27 cellular contexts compared by ENCODE assay signal in the genomic region with DNA sequence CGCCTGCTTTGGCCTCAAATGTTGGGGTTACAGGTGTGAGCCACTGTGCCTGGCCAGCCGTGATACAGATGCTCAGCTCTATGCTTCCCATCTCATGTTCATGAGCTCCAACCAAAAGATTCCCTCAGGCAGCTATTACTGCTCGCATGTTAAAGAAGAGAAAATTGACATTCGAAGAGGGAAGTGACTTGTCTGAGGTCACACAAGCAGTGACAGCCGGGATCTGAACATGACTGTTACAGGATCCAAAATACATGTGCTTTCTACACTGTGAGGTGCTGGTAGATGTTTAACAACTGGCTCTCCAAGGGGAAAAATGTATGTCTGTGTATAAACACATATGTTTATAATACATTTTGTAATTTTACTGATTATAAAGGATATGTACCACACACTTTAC. TPM values are rescaled to one million over a fixed set of nuclear protein-coding genes. Genes with fewer than 3 reads are reported as not detected.
"Had no signal": no experiment of that assay in that cellular context is flagged by ENCODE, and none has a peak within 500 bp of the region (broad histone marks: within the 10 kb centered on the region; RNA-seq: fewer than 3 reads in every experiment).

No MANE protein-coding gene starts in this region.

- H3K4me3 Mint-ChIP-seq: activated CD4-positive, alpha-beta memory T cell treated with anti-CD3 and anti-CD28 coated beads for 36 hours; naive thymus-derived CD4-positive, alpha-beta T cell; neural crest cell had no signal

- H3K27ac Mint-ChIP-seq: activated CD4-positive, alpha-beta memory T cell treated with anti-CD3 and anti-CD28 coated beads for 36 hours; activated naive CD4-positive, alpha-beta T cell treated with anti-CD3 and anti-CD28 coated beads, Interleukin-2, amount 50 U/mL, for 72 hours; naive thymus-derived CD4-positive, alpha-beta T cell; progenitor cell of endocrine pancreas had no signal

- H3K36me3 ChIP-seq: ascending aorta, brain microvascular endothelial cell, thoracic aorta, upper lobe of left lung had no signal

- H3K9me3 Mint-ChIP-seq: activated CD4-positive, alpha-beta memory T cell treated with anti-CD3 and anti-CD28 coated beads for 36 hours; activated naive CD4-positive, alpha-beta T cell treated with anti-CD3 and anti-CD28 coated beads, Interleukin-2, amount 50 U/mL, for 72 hours had no signal

- H3K27ac ChIP-seq: ascending aorta, brain microvascular endothelial cell, thoracic aorta, upper lobe of left lung had no signal

- H3K9me3 ChIP-seq: ascending aorta, spleen, thoracic aorta, upper lobe of left lung had no signal

- H3K4me1 ChIP-seq: ascending aorta, upper lobe of left lung had no signal

- H3K4me3 ChIP-seq: ascending aorta, lung, thoracic aorta, upper lobe of left lung had no signal

- DNase-seq: activated CD4-positive, alpha-beta memory T cell treated with anti-CD3 and anti-CD28 coated beads for 36 hours; activated CD4-positive, alpha-beta T cell treated with anti-CD3 and anti-CD28 coated beads for 48 hours; activated CD4-positive, CD25-positive, alpha-beta regulatory T cell; activated gamma-delta T cell treated with Interleukin-2 at 50 U/mL for 16 hours; activated T-cell treated with anti-CD3 and anti-CD28 coated beads for 4 hours; brain microvascular endothelial cell; caudate nucleus; effector memory CD4-positive, alpha-beta T cell; foreskin melanocyte; kidney; naive thymus-derived CD4-positive, alpha-beta T cell; retina; spleen; stimulated activated CD4-positive, alpha-beta T cell treated with anti-CD3 and anti-CD28 coated beads, Interleukin-4, amount 100 ng/mL, for 1 hour; stimulated activated naive CD4-positive, alpha-beta T cell treated with Interleukin-2 at 50 U/mL for 16 hours; T1000; upper lobe of left lung had no signal

- H3K36me3 Mint-ChIP-seq: activated CD4-positive, alpha-beta memory T cell treated with anti-CD3 and anti-CD28 coated beads for 36 hours; activated naive CD4-positive, alpha-beta T cell treated with anti-CD3 and anti-CD28 coated beads, Interleukin-2, amount 50 U/mL, for 72 hours; naive thymus-derived CD4-positive, alpha-beta T cell had no signal

- ATAC-seq: activated naive CD4-positive, alpha-beta T cell treated with anti-CD3 and anti-CD28 coated beads, Interleukin-2, amount 50 U/mL, for 72 hours; esophagus mucosa; naive thymus-derived CD4-positive, alpha-beta T cell had no signal

- H3K27me3 ChIP-seq: ascending aorta, brain microvascular endothelial cell, upper lobe of left lung had no signal

- H3K4me1 Mint-ChIP-seq: neural crest cell had no signal

RNA-seq across cellular contexts. Expression of gene FPR1, which starts 11.3 kb away (rescaled TPM):
- total RNA-seq: activated CD4-positive, alpha-beta memory T cell treated with anti-CD3 and anti-CD28 coated beads for 36 hours; activated naive CD4-positive, alpha-beta T cell treated with anti-CD3 and anti-CD28 coated beads, Interleukin-2, amount 50 U/mL, for 72 hours; dermis microvascular lymphatic vessel endothelial cell; neural crest cell; osteocyte; progenitor cell of endocrine pancreas; T-helper 1 cell treated with Interleukin-12 subunit alpha and Interleukin-12 subunit beta and Interleukin-4 antibody, amounts not matched to agents 30 ng/mL and 1 ng/mL, for 36 hours had no signal

RNA-seq across cellular contexts. Expression of gene HAS1, which starts 16.6 kb away (rescaled TPM):
- total RNA-seq: activated CD4-positive, alpha-beta memory T cell treated with anti-CD3 and anti-CD28 coated beads for 36 hours; activated naive CD4-positive, alpha-beta T cell treated with anti-CD3 and anti-CD28 coated beads, Interleukin-2, amount 50 U/mL, for 72 hours; dermis microvascular lymphatic vessel endothelial cell; esophagus mucosa; kidney; naive thymus-derived CD4-positive, alpha-beta T cell; neural crest cell; osteocyte; progenitor cell of endocrine pancreas; T-helper 1 cell treated with Interleukin-12 subunit alpha and Interleukin-12 subunit beta and Interleukin-4 antibody, amounts not matched to agents 30 ng/mL and 1 ng/mL, for 36 hours had no signal

RNA-seq across cellular contexts. Expression of gene FPR2, which starts 20.6 kb away (rescaled TPM):
- total RNA-seq: activated CD4-positive, alpha-beta memory T cell treated with anti-CD3 and anti-CD28 coated beads for 36 hours; activated naive CD4-positive, alpha-beta T cell treated with anti-CD3 and anti-CD28 coated beads, Interleukin-2, amount 50 U/mL, for 72 hours; dermis microvascular lymphatic vessel endothelial cell; neural crest cell; osteocyte; progenitor cell of endocrine pancreas; T-helper 1 cell treated with Interleukin-12 subunit alpha and Interleukin-12 subunit beta and Interleukin-4 antibody, amounts not matched to agents 30 ng/mL and 1 ng/mL, for 36 hours had no signal

RNA-seq across cellular contexts. Expression of gene FPR3, which starts 54.6 kb away (rescaled TPM):
- total RNA-seq: activated CD4-positive, alpha-beta memory T cell treated with anti-CD3 and anti-CD28 coated beads for 36 hours; activated naive CD4-positive, alpha-beta T cell treated with anti-CD3 and anti-CD28 coated beads, Interleukin-2, amount 50 U/mL, for 72 hours; neural crest cell; osteocyte; progenitor cell of endocrine pancreas; T-helper 1 cell treated with Interleukin-12 subunit alpha and Interleukin-12 subunit beta and Interleukin-4 antibody, amounts not matched to agents 30 ng/mL and 1 ng/mL, for 36 hours had no signal
